27 cellular contexts compared by ENCODE assay signal in the genomic region with DNA sequence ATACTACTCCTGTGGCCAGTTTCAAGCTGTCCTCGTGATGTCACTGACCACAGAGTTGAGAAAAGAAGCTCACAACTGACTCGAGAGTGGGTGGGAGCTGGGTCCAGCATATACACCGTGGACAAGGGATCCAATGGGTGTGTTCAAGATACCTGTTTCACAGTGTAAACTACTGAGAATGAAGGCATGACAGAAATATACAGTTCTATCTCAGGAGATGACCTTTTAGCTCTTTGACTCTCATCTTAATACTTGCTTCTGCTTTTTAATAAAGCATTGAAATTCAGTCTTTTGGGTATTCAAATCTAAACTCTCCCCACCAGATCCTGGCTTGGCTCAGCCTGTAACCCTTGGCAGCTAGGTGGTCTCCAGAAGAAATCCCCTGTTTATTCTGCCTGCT.
"Had no signal": no experiment of that assay in that cellular context is flagged by ENCODE, and none has a peak within 500 bp of the region (broad histone marks: within the 10 kb centered on the region; RNA-seq: fewer than 3 reads in every experiment).

No MANE protein-coding gene starts in this region.

- H3K27ac ChIP-seq: breast epithelium, parathyroid adenoma, right atrium auricular region, suprapubic skin, tibial nerve had no signal

- H3K9me3 ChIP-seq: breast epithelium, right atrium auricular region, suprapubic skin, tibial nerve had no signal

- H2AFZ ChIP-seq: parathyroid adenoma had no signal

- H3K9ac ChIP-seq: parathyroid adenoma had no signal

- H3K79me2 ChIP-seq: parathyroid adenoma had no signal

- H3K4me3 ChIP-seq: breast epithelium, right atrium auricular region, suprapubic skin, tibial nerve had no signal

- H3K36me3 ChIP-seq: breast epithelium, right atrium auricular region, suprapubic skin, tibial nerve had no signal

- H3K27me3 ChIP-seq: breast epithelium, right atrium auricular region, suprapubic skin, tibial nerve had no signal

- DNase-seq: activated CD4-positive, alpha-beta memory T cell treated with anti-CD3 and anti-CD28 coated beads for 36 hours; activated CD4-positive, alpha-beta T cell treated with anti-CD3 and anti-CD28 coated beads, Interleukin-2, amount 10 ng/mL, durations not matched to agents 24 days and 14 days; activated CD4-positive, CD25-positive, alpha-beta regulatory T cell treated with anti-CD3 and anti-CD28 coated beads, Interleukin-2, amount 50 U/mL, for 72 hours; activated CD8-positive, alpha-beta memory T cell treated with anti-CD3 and anti-CD28 coated beads, Interleukin-2, amount 50 U/mL, for 4 hours; activated effector memory CD4-positive, alpha-beta T cell treated with anti-CD3 and anti-CD28 coated beads, Interleukin-2, amount 50 U/mL, for 16 hours; activated naive CD4-positive, alpha-beta T cell treated with anti-CD3 and anti-CD28 coated beads for 36 hours; activated T-cell treated with anti-CD3 and anti-CD28 coated beads, Interleukin-2, amount 50 U/mL, for 1 hour; amniotic stem cell; central memory CD4-positive, alpha-beta T cell; dermis blood vessel endothelial cell; effector memory CD4-positive, alpha-beta T cell; glutamatergic neuron; kidney; left colon; mammary epithelial cell; midbrain; naive thymus-derived CD4-positive, alpha-beta T cell; nucleus accumbens; stimulated activated CD4-positive, alpha-beta T cell treated with anti-CD3 and anti-CD28 coated beads, Interleukin-15, amount 100 ng/mL, for 24 hours; stimulated activated CD4-positive, alpha-beta T cell treated with anti-CD3 and anti-CD28 coated beads, Interleukin-2, amount 100 ng/mL, for 24 hours; stimulated activated naive CD4-positive, alpha-beta T cell; T1000 had no signal

- ATAC-seq: left colon; naive thymus-derived CD4-positive, alpha-beta T cell had no signal

- H3K4me1 ChIP-seq: breast epithelium, parathyroid adenoma, right atrium auricular region, suprapubic skin, tibial nerve had no signal
